Comparison of ENCODE assay signal across 8 cellular contexts in genomic region chr9:99818439-99818992, GRCh38. TPM values are rescaled to one million over a fixed set of nuclear protein-coding genes. Genes with fewer than 3 reads are reported as not detected.
DNase-seq lines count a peak whose midpoint lies in the region; TF ChIP-seq lines count a peak whose summit lies in the region.

No MANE protein-coding gene starts in this region.

- H3K27ac ChIP-seq in right atrium auricular region (peak overlapping the region; percentile 97 to 98), ascending aorta (peak overlapping the region; percentile 98 to 99), vagina (peak overlapping the region; percentile 99)

- intact Hi-C loops in cardiac septum (cut with DNase I) (no loop called here), ascending aorta (cut with DNase I) (loop anchor here (5.0 to 10.0 kb wide), 2 partner anchors 454 to 619 kb away; no protein-coding TSS in a partner anchor), vagina (cut with DNase I) (no loop called here)

- H3K27me3 ChIP-seq in right atrium auricular region (no peaks in the 10 kb centered on the region), ascending aorta (no peaks in the 10 kb centered on the region), vagina (no peaks in the 10 kb centered on the region)

- H3K9me3 ChIP-seq in right atrium auricular region (no peaks in the 10 kb centered on the region), ascending aorta (no peaks in the 10 kb centered on the region), vagina (no peaks in the 10 kb centered on the region)

- no peak for TF ChIP-seq POLR2A in vagina (IDR thresholded peaks at IDR 0.05)

- H3K36me3 ChIP-seq in right atrium auricular region (no peaks in the 10 kb centered on the region), ascending aorta (no peaks in the 10 kb centered on the region), vagina (no peaks in the 10 kb centered on the region)

- DNase-seq in right atrium auricular region (ENCODE audit: low spot score) (no peak), cardiac septum (ENCODE audit: low spot score) (no peak), ascending aorta (ENCODE audit: low spot score in 2 of 2) (no peak), medulla oblongata (ENCODE audit: extremely low spot score) (peak; percentile 36), vagina (ENCODE audit: extremely low spot score in 2 of 2) (no peak), NCI-H187 treated with DMSO at 0.1 percent for 48 hours (lab: John Stamatoyannopoulos, UW) (no peak), NCI-H1048 (lab: John Stamatoyannopoulos, UW) (no peak), germinal center (ENCODE audit: low spot score) (no peak)

- H3K4me3 ChIP-seq in right atrium auricular region (peak overlapping the region; percentile 71 to 75), ascending aorta (peak overlapping the region; percentile 81 to 82), vagina (peak overlapping the region in 1 of 2 donors; percentile 81)

- TF ChIP-seq CTCF in right atrium auricular region (IDR thresholded peaks at IDR 0.05) (no peak), ascending aorta (IDR thresholded peaks at IDR 0.05) (no peak), vagina (IDR thresholded peaks at IDR 0.05) (no peak)

- peaks cover 0 to 8% of the 10 kb centered on the region in 2 donors for H3K4me1 ChIP-seq in right atrium auricular region
- H3K4me1 ChIP-seq in ascending aorta, result peaks cover 0 to 10% of the 10 kb centered on the region in 2 donors
- H3K4me1 ChIP-seq in vagina, result peaks cover 25% of the 10 kb centered on the region

RNA-seq across cellular contexts. Expression of gene NR4A3, which starts 3.2 kb away (rescaled TPM):
- 10 to 100 TPM; 15.8 to 19.9 TPM for total RNA-seq in right atrium auricular region
- 22.4 TPM for total RNA-seq in cardiac septum
- 21.3 TPM for total RNA-seq in ascending aorta
- 23.3 TPM for total RNA-seq in vagina
